ENCODE assay signal across 12 cellular contexts in genomic region chr6:135115411-135116293, GRCh38.
DNase-seq lines count a peak whose midpoint lies in the region; ATAC-seq and TF ChIP-seq lines count a peak whose summit lies in the region.
"Had no signal": no experiment of that assay in that cellular context is flagged by ENCODE, and none has a peak within 500 bp of the region (broad histone marks: within the 10 kb centered on the region; RNA-seq: fewer than 3 reads in every experiment).

No MANE protein-coding gene starts in this region.

- H3K36me3 ChIP-seq in Caco-2 (ENCODE audit: control insufficient read depth, insufficient read depth, low read length): no peaks in the 10 kb centered on the region

- no peaks in the 10 kb centered on the region for H3K9me3 ChIP-seq in Caco-2
- H3K9me3 ChIP-seq: SK-N-SH had no signal

- H3K4me3 Mint-ChIP-seq in activated naive CD4-positive, alpha-beta T cell treated with anti-CD3 and anti-CD28 coated beads for 36 hours: no peak overlapping the region
- H3K4me3 Mint-ChIP-seq in activated T-helper 17 cell treated with anti-CD3 and anti-CD28 coated beads, Interleukin-2, amount 50 U/mL, for 72 hours: peak overlapping the region; percentile 75
- H3K4me3 Mint-ChIP-seq in Caco-2 (ENCODE audit: unreplicated experiment): no peak overlapping the region

- no peak for DNase-seq in activated naive CD4-positive, alpha-beta T cell treated with anti-CD3 and anti-CD28 coated beads for 36 hours
- no peak for DNase-seq in activated naive CD4-positive, alpha-beta T cell treated with anti-CD3 and anti-CD28 coated beads, Interleukin-2, amount 50 U/mL, for 16 hours
- DNase-seq in NOMO-1 (lab: John Stamatoyannopoulos, UW; ENCODE audit: unreplicated experiment in 2 of 2) (peak; percentile 19 to 62), Caco-2 (no peak), NCI-H526 (lab: John Stamatoyannopoulos, UW) (no peak), SK-N-DZ (ENCODE audit: low spot score) (no peak)
- DNase-seq in stimulated activated naive CD8-positive, alpha-beta T cell treated with anti-CD3 and anti-CD28 coated beads, Interleukin-15, Interleukin-2, amounts not matched to agents 100 U/mL and 50 U/mL, for 24 hours: no peak
- DNase-seq: DMS79, KG1, NCI-H2029, SK-N-SH had no signal

- intact Hi-C loops in activated naive CD4-positive, alpha-beta T cell treated with anti-CD3 and anti-CD28 coated beads for 36 hours (cut with micrococcal nuclease): loop anchor here (1.0 kb wide), 12 partner anchors 12 to 136 kb away; partner anchors contain the start of gene HBS1L
- intact Hi-C loops in Caco-2 (cut with micrococcal nuclease; ENCODE audit: unreplicated experiment): no loop called here

- no peaks in the 10 kb centered on the region; the same call in 1 of the 2 replicates for H3K27me3 ChIP-seq in Caco-2 (replicated peaks; ENCODE audit: control insufficient read depth, insufficient read depth, low read length)

- POLR2A ChIA-PET in Caco-2 (lab: Charles Lee): no interaction called here

- peak overlapping the region; percentile 90 for H3K27ac Mint-ChIP-seq in activated naive CD4-positive, alpha-beta T cell treated with anti-CD3 and anti-CD28 coated beads for 36 hours
- H3K27ac Mint-ChIP-seq in activated T-helper 17 cell treated with anti-CD3 and anti-CD28 coated beads, Interleukin-2, amount 50 U/mL, for 72 hours: peak overlapping the region; percentile 95
- no peak overlapping the region for H3K27ac Mint-ChIP-seq in Caco-2 (ENCODE audit: unreplicated experiment)

- no TSS peak for BruUV-seq in Caco-2 (replicated peaks; lab: Mats Ljungman, UMichigan)

- H3K36me3 Mint-ChIP-seq in activated naive CD4-positive, alpha-beta T cell treated with anti-CD3 and anti-CD28 coated beads for 36 hours (ENCODE audit: low read depth): no peaks in the 10 kb centered on the region
- peaks cover 7% of the 10 kb centered on the region for H3K36me3 Mint-ChIP-seq in activated T-helper 17 cell treated with anti-CD3 and anti-CD28 coated beads, Interleukin-2, amount 50 U/mL, for 72 hours (ENCODE audit: low read depth)
- no peaks in the 10 kb centered on the region for H3K36me3 Mint-ChIP-seq in Caco-2 (ENCODE audit: insufficient read depth, unreplicated experiment)

- ATAC-seq in activated T-helper 17 cell treated with anti-CD3 and anti-CD28 coated beads, Interleukin-2, amount 50 U/mL, for 72 hours (replicated peaks): peak; percentile 74
- peak; percentile 73 for ATAC-seq in stimulated activated naive CD8-positive, alpha-beta T cell treated with anti-CD3 and anti-CD28 coated beads, Interleukin-15, Interleukin-2, amounts not matched to agents 100 U/mL and 50 U/mL, for 24 hours

- CTCF ChIA-PET in activated naive CD4-positive, alpha-beta T cell treated with anti-CD3 and anti-CD28 coated beads for 36 hours (lab: Charles Lee): interaction anchor here (0.6 to 1.7 kb wide), 5 partner anchors 10 to 940 kb away, joined by 3 to 6 read pairs (median 3); no protein-coding TSS in a partner anchor
- CTCF ChIA-PET in Caco-2 (lab: Charles Lee): no interaction called here

- no peak overlapping the region for H3K4me3 ChIP-seq in Caco-2 (ENCODE audit: low read depth, low read length)

- peaks cover 70% of the 10 kb centered on the region for H3K4me1 Mint-ChIP-seq in activated naive CD4-positive, alpha-beta T cell treated with anti-CD3 and anti-CD28 coated beads for 36 hours (ENCODE audit: low read depth)
- H3K4me1 Mint-ChIP-seq in activated T-helper 17 cell treated with anti-CD3 and anti-CD28 coated beads, Interleukin-2, amount 50 U/mL, for 72 hours: peaks cover 45% of the 10 kb centered on the region
- H3K4me1 Mint-ChIP-seq in Caco-2 (ENCODE audit: low read depth, unreplicated experiment): peaks cover 10% of the 10 kb centered on the region

- TF ChIP-seq CTCF in Caco-2 (IDR thresholded peaks at IDR 0.05; ENCODE audit: insufficient read depth in 1 of 2, low read depth in 1 of 2, low read length in 1 of 2, severe bottlenecking in 1 of 2, unreplicated experiment in 1 of 2): no peak

- no peaks in the 10 kb centered on the region for H3K4me1 ChIP-seq in Caco-2

- H3K27me3 Mint-ChIP-seq in activated naive CD4-positive, alpha-beta T cell treated with anti-CD3 and anti-CD28 coated beads for 36 hours (ENCODE audit: low read depth): no peaks in the 10 kb centered on the region
- peaks cover 3% of the 10 kb centered on the region for H3K27me3 Mint-ChIP-seq in activated T-helper 17 cell treated with anti-CD3 and anti-CD28 coated beads, Interleukin-2, amount 50 U/mL, for 72 hours
- no peaks in the 10 kb centered on the region for H3K27me3 Mint-ChIP-seq in Caco-2 (ENCODE audit: insufficient read depth, unreplicated experiment)

- no peaks in the 10 kb centered on the region for H3K9me3 Mint-ChIP-seq in activated naive CD4-positive, alpha-beta T cell treated with anti-CD3 and anti-CD28 coated beads for 36 hours
- no peaks in the 10 kb centered on the region for H3K9me3 Mint-ChIP-seq in activated T-helper 17 cell treated with anti-CD3 and anti-CD28 coated beads, Interleukin-2, amount 50 U/mL, for 72 hours
- no peaks in the 10 kb centered on the region for H3K9me3 Mint-ChIP-seq in Caco-2 (ENCODE audit: unreplicated experiment)

Comparison
In these comparisons a context has a peak if more than half of its experiments do, and no peak if none do; other contexts are left out.
1. DNase-seq: peak in NOMO-1 (2 of 2); none in activated naive CD4-positive, alpha-beta T cell treated with anti-CD3 and anti-CD28 coated beads for 36 hours (single experiment), activated naive CD4-positive, alpha-beta T cell treated with anti-CD3 and anti-CD28 coated beads, Interleukin-2, amount 50 U/mL, for 16 hours (single experiment), stimulated activated naive CD8-positive, alpha-beta T cell treated with anti-CD3 and anti-CD28 coated beads, Interleukin-15, Interleukin-2, amounts not matched to agents 100 U/mL and 50 U/mL, for 24 hours (single experiment), Caco-2 (0 of 2), NCI-H526 (0 of 2) and SK-N-DZ (single experiment).